In the genomic region with DNA sequence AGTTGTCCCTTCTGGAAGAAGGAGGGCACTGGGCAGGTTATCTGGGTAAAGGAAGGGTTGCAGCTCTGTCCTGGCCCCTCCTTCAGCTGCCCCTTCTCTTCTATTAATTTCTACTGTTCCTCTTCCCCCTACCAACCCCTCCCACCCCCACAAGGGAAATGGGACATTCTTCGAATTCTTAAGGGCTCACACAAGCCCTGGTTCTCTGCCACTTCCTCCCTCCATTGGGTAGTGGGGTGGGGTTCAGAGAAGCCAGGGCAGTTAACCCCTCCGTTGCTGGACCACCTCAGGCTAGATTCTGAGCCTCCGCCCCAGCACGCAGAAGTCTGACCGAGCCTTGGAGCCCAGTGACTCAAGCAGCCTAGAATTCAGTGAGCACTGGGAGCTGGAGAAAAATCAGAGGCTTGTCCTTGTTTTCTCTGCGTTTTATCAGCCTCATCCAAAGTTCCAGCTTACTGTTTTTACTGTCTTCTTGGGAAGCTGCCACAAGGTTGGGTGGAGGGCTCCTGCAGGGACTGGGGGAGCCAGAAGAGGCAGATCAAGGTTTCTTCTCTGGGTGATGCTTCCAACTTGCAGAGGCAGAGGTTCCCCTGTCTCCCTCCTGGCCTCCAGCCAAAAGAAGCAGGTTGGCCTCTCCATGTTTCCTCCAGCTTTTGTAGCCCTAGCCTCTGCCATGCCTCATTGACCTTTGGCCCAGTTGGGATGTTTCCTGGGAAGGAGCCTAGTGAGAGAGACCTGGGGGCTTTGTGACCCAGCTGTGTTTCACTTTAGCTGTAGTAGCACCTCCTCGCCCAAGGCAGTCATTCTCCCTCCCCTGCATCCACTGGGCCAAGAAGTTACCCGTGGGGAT, we compare ENCODE assay signal across 8 cellular contexts. TPM values are rescaled to one million over a fixed set of nuclear protein-coding genes. Genes with fewer than 3 reads are reported as not detected.
A peak's percentile ranks its signal among the peaks of the same experiment; 100 is the strongest.
DNase-seq lines count a peak whose midpoint lies in the region; ATAC-seq and TF ChIP-seq lines count a peak whose summit lies in the region.

No MANE protein-coding gene starts in this region.

- peaks cover 87% of the 10 kb centered on the region for H3K4me1 ChIP-seq in CD4-positive, CD25-positive, alpha-beta regulatory T cell (ENCODE audit: control insufficient read depth, insufficient read depth, low read length, poor library complexity, severe bottlenecking)
- H3K4me1 ChIP-seq in Karpas-422 (ENCODE audit: low read length) (peaks cover 79% of the 10 kb centered on the region), subcutaneous abdominal adipose tissue (ENCODE audit: control insufficient read depth in 5 of 5, insufficient read depth in 5 of 5, low read length in 5 of 5) (peaks cover 30 to 93% (median 87%) of the 10 kb centered on the region in 5 donors)

- H3K9me3 Mint-ChIP-seq in CD4-positive, CD25-positive, alpha-beta regulatory T cell: no peaks in the 10 kb centered on the region
- H3K9me3 Mint-ChIP-seq in brain: peaks cover 0 to 3% (median 0%) of the 10 kb centered on the region in 5 experiments

- peaks cover 7 to 90% (median 64%) of the 10 kb centered on the region in 4 donors for H3K4me1 Mint-ChIP-seq in CD4-positive, CD25-positive, alpha-beta regulatory T cell
- peaks cover 96% of the 10 kb centered on the region for H3K4me1 Mint-ChIP-seq in brain

- no peaks in the 10 kb centered on the region for H3K9me3 ChIP-seq in CD4-positive, CD25-positive, alpha-beta regulatory T cell (ENCODE audit: control insufficient read depth in 2 of 2, low read length in 2 of 2)
- H3K9me3 ChIP-seq in Karpas-422 (ENCODE audit: low read length): no peaks in the 10 kb centered on the region
- no peaks in the 10 kb centered on the region for H3K9me3 ChIP-seq in subcutaneous abdominal adipose tissue (ENCODE audit: control insufficient read depth in 5 of 5, low read length in 5 of 5)

- no peaks in the 10 kb centered on the region for H3K27me3 Mint-ChIP-seq in CD4-positive, CD25-positive, alpha-beta regulatory T cell
- no peaks in the 10 kb centered on the region for H3K27me3 Mint-ChIP-seq in brain

- peaks cover 89% of the 10 kb centered on the region for H3K79me2 ChIP-seq in Karpas-422 (ENCODE audit: low read length)

- peak overlapping the region; percentile 19 for H3K4me3 ChIP-seq in CD4-positive, CD25-positive, alpha-beta regulatory T cell (ENCODE audit: low read depth, low read length)
- no peak overlapping the region for H3K4me3 ChIP-seq in Karpas-422 (ENCODE audit: low read length)
- H3K4me3 ChIP-seq in subcutaneous abdominal adipose tissue (ENCODE audit: low read depth in 1 of 5, low read length in 5 of 5): peak overlapping the region; percentile 25 to 57 (median 40)

- peak overlapping the region in 3 of 4 donors; percentile 22 to 78 (median 59) for H3K4me3 Mint-ChIP-seq in CD4-positive, CD25-positive, alpha-beta regulatory T cell
- H3K4me3 Mint-ChIP-seq in brain: peak overlapping the region in 3 of 5 experiments; percentile 27 to 58 (median 34)

- H2AFZ ChIP-seq in Karpas-422 (ENCODE audit: low read length): no peak overlapping the region

- TF ChIP-seq CTCF in brain (conservative IDR thresholded peaks at IDR 0.05): no peak

- no peaks in the 10 kb centered on the region for H3K27me3 ChIP-seq in CD4-positive, CD25-positive, alpha-beta regulatory T cell (ENCODE audit: control insufficient read depth, insufficient read depth, low read length)
- H3K27me3 ChIP-seq in Karpas-422 (ENCODE audit: low read length) (no peaks in the 10 kb centered on the region), subcutaneous abdominal adipose tissue (ENCODE audit: control insufficient read depth in 5 of 5, insufficient read depth in 4 of 5, low read length in 5 of 5) (no peaks in the 10 kb centered on the region)

- peaks cover 35% of the 10 kb centered on the region for H3K36me3 Mint-ChIP-seq in CD4-positive, CD25-positive, alpha-beta regulatory T cell
- peaks cover 44% of the 10 kb centered on the region for H3K36me3 Mint-ChIP-seq in brain

- H3K9me2 ChIP-seq in Karpas-422 (replicated peaks; ENCODE audit: insufficient read depth, low read length): no peaks in the 10 kb centered on the region

- peak overlapping the region; percentile 52 to 93 (median 65) for H3K27ac Mint-ChIP-seq in CD4-positive, CD25-positive, alpha-beta regulatory T cell
- peak overlapping the region; percentile 5 to 98 (median 76) for H3K27ac Mint-ChIP-seq in brain

- no peaks in the 10 kb centered on the region; the same call in 1 of the 2 replicates for H4K20me1 ChIP-seq in Karpas-422 (ENCODE audit: insufficient read depth, low read depth, low read length)

- ATAC-seq in CD4-positive, CD25-positive, alpha-beta regulatory T cell (ENCODE audit: low read depth in 2 of 2): no peak
- ATAC-seq in GM21576 (IDR thresholded peaks at IDR 0.05; ENCODE audit: unreplicated experiment) (no peak), GM18517 (IDR thresholded peaks at IDR 0.05; ENCODE audit: unreplicated experiment) (no peak)

- no peak overlapping the region for H3K4me2 ChIP-seq in Karpas-422 (ENCODE audit: low read depth, low read length, poor library complexity, severe bottlenecking)

- DNase-seq in CD4-positive, CD25-positive, alpha-beta regulatory T cell: peak in 1 of 3 donors; percentile 50
- no peak for DNase-seq in Karpas-422
- DNase-seq in islet precursor cell: peak; percentile 99
- DNase-seq in SHP77 treated with DMSO at 0.1 percent for 48 hours (lab: John Stamatoyannopoulos, UW): no peak

- no peak overlapping the region for H3K27ac ChIP-seq in CD4-positive, CD25-positive, alpha-beta regulatory T cell (ENCODE audit: insufficient read depth, low read length, poor library complexity, severe bottlenecking)
- peak overlapping the region; percentile 50; the same call in 1 of the 2 replicates for H3K27ac ChIP-seq in Karpas-422 (ENCODE audit: low read length)
- H3K27ac ChIP-seq in subcutaneous abdominal adipose tissue (ENCODE audit: low read depth, low read length): peak overlapping the region; percentile 87

- 0 out of 2 replicates have a peak overlapping the region, but pooled peaks have one; percentile 17 for H3K9ac ChIP-seq in Karpas-422 (ENCODE audit: low read length)
- peak overlapping the region in 3 of 5 donors; percentile 43 to 51 (median 43) for H3K9ac ChIP-seq in subcutaneous abdominal adipose tissue (ENCODE audit: low read length in 5 of 5)

- H3K36me3 ChIP-seq in CD4-positive, CD25-positive, alpha-beta regulatory T cell (ENCODE audit: control insufficient read depth, insufficient read depth, low read length): peaks cover 61% of the 10 kb centered on the region
- peaks cover 24% of the 10 kb centered on the region; the same call in 1 of the 2 replicates for H3K36me3 ChIP-seq in Karpas-422 (ENCODE audit: insufficient read depth, low read length)
- H3K36me3 ChIP-seq in subcutaneous abdominal adipose tissue (ENCODE audit: control insufficient read depth in 5 of 5, insufficient read depth in 5 of 5, low read length in 5 of 5): peaks cover 0 to 50% (median 27%) of the 10 kb centered on the region in 5 donors

RNA-seq across cellular contexts. Expression of gene LASP1, which starts 10.2 kb away (rescaled TPM):
- 154 TPM for total RNA-seq in CD4-positive, CD25-positive, alpha-beta regulatory T cell
- 10 to 100 TPM; 50.3 to 77.3 (median 62.8) TPM for polyA plus RNA-seq in CD4-positive, CD25-positive, alpha-beta regulatory T cell
- 59.3 and 85.0 TPM in 2 replicates for total RNA-seq in Karpas-422 (2014; rRNA removed; shearing (Covaris generic); ENCODE audit: low replicate concordance)
- 108 TPM for polyA plus RNA-seq in brain (ENCODE audit: insufficient read depth, low read depth, low replicate concordance)

RNA-seq across cellular contexts. Expression of gene RPL23, which starts 26.6 kb away (rescaled TPM):
- 1,411 TPM for total RNA-seq in CD4-positive, CD25-positive, alpha-beta regulatory T cell
- polyA plus RNA-seq in CD4-positive, CD25-positive, alpha-beta regulatory T cell: 1,000 to 10,000 TPM; 1,034 to 1,357 (median 1,206) TPM
- total RNA-seq in Karpas-422 (2014; rRNA removed; shearing (Covaris generic); ENCODE audit: low replicate concordance): 2,394 and 2,712 TPM in 2 replicates
- 2,078 TPM for polyA plus RNA-seq in brain (ENCODE audit: insufficient read depth, low read depth, low replicate concordance)

RNA-seq across cellular contexts. Expression of gene CWC25, which starts 55.0 kb away (rescaled TPM):
- total RNA-seq in CD4-positive, CD25-positive, alpha-beta regulatory T cell: 69.5 TPM
- 10 to 100 TPM in 1 of 4 donors, 1 to 10 TPM in 3; 4.4 to 11.2 (median 8.3) TPM for polyA plus RNA-seq in CD4-positive, CD25-positive, alpha-beta regulatory T cell
- total RNA-seq in Karpas-422 (2014; rRNA removed; shearing (Covaris generic); ENCODE audit: low replicate concordance): 11.8 and 12.7 TPM in 2 replicates
- 9.2 TPM for polyA plus RNA-seq in brain (ENCODE audit: insufficient read depth, low read depth, low replicate concordance)
